Comparison of ENCODE assay signal across 28 cellular contexts in the genomic region with DNA sequence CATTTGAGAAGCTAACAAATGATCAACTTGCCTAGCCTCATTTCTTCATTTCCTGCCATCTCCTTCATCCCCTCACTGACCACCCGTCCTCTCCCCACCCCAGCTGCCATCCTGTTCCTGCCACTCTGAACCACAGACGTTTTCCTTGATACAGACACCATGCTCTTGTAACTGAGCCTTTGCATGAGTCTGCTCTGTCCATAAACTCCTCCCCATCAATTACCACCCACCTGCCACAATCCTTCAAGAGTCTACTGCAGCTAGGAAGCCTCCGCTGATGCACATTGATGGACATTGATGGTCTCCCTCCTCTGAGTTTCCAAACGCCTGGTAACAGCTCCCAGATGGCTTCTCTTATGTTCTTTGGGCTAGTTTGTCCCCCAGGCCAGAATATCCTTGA.
"Had no signal": no experiment of that assay in that cellular context is flagged by ENCODE, and none has a peak within 500 bp of the region (broad histone marks: within the 10 kb centered on the region; RNA-seq: fewer than 3 reads in every experiment).

No MANE protein-coding gene starts in this region.

- H3K9me3 Mint-ChIP-seq: dendritic cell treated with granulocyte-macrophage colony-stimulating factor and Interleukin-4, amounts not matched to agents 40 ng/mL and 50 ng/mL, for 4 days; effector memory CD8-positive, alpha-beta T cell; endodermal cell; immature natural killer cell; naive B cell had no signal

- H3K4me1 ChIP-seq: colonic mucosa, gastrocnemius medialis, left lung, lower lobe of right lung had no signal

- H3K9me3 ChIP-seq: colonic mucosa, esophagus squamous epithelium, gastrocnemius medialis, heart right ventricle, left lung, lower lobe of right lung had no signal

- H3K4me3 Mint-ChIP-seq: dendritic cell treated with granulocyte-macrophage colony-stimulating factor and Interleukin-4, amounts not matched to agents 40 ng/mL and 50 ng/mL, for 4 days; effector memory CD8-positive, alpha-beta T cell; endodermal cell; immature natural killer cell; naive B cell had no signal

- H3K36me3 ChIP-seq: colonic mucosa, gastrocnemius medialis had no signal

- DNase-seq: colonic mucosa; cortex of kidney; effector CD8-positive, alpha-beta T cell; effector memory CD8-positive, alpha-beta T cell; endodermal cell; erythroblast; esophagus squamous epithelium; foreskin fibroblast; foreskin melanocyte; gastrocnemius medialis; glutamatergic neuron; head of caudate nucleus; heart right ventricle; hippocampal formation; immature natural killer cell; islet precursor cell; kidney; kidney glomerular epithelial cell; left colon; left lung; left ventricle myocardium superior; lower lobe of right lung; mesenchymal stem cell; midbrain; naive B cell had no signal

- H3K27ac ChIP-seq: colonic mucosa, epithelial cell of prostate, esophagus squamous epithelium, gastrocnemius medialis, heart right ventricle, left lung, lower lobe of right lung had no signal

- H3K27ac Mint-ChIP-seq: dendritic cell treated with granulocyte-macrophage colony-stimulating factor and Interleukin-4, amounts not matched to agents 40 ng/mL and 50 ng/mL, for 4 days; effector memory CD8-positive, alpha-beta T cell; endodermal cell; immature natural killer cell; naive B cell had no signal

- H3K36me3 Mint-ChIP-seq: immature natural killer cell, naive B cell had no signal

- H3K4me3 ChIP-seq: colonic mucosa, esophagus squamous epithelium, gastrocnemius medialis, heart right ventricle, left lung, lower lobe of right lung had no signal

- H3K27me3 ChIP-seq: colonic mucosa, esophagus squamous epithelium, gastrocnemius medialis, heart right ventricle, left lung had no signal

- ATAC-seq: effector memory CD8-positive, alpha-beta T cell; esophagus mucosa; gastrocnemius medialis; heart right ventricle; left colon; left lung; left ventricle myocardium superior; lower lobe of right lung had no signal
